In the genomic region with DNA sequence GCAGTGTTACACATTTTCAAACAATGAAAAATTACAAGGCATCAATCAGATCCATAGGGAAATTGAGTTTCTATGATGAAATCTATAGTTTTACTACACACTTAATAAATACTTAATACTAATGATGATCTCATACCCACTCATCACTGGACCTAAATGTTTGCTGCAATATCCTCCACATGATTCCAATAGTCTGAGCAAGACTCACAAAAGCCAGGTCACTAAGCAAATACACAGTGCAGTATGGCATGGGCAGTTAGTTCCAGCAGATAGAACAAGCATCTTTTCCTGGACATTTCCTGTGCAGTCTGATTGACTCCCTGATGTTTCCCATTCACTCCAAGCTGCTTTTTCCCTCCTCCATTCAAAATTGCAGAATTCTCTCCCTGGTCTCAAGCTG, we compare ENCODE assay signal across 28 cellular contexts.
"Had no signal": no experiment of that assay in that cellular context is flagged by ENCODE, and none has a peak within 500 bp of the region (broad histone marks: within the 10 kb centered on the region; RNA-seq: fewer than 3 reads in every experiment).

No MANE protein-coding gene starts in this region.

- H3K4me2 ChIP-seq: hepatocyte had no signal

- H3K4me1 Mint-ChIP-seq: activated CD4-positive, alpha-beta T cell treated with anti-CD3 and anti-CD28 coated beads, Interleukin-2, amount 10 ng/mL, durations not matched to agents 24 days and 14 days; naive thymus-derived CD8-positive, alpha-beta T cell; neural crest cell; stimulated activated effector memory CD8-positive, alpha-beta T cell treated with anti-CD3 and anti-CD28 coated beads, Interleukin-12 subunit alpha, Interleukin-12 subunit beta, amount 100 ng/mL, for 72 hours had no signal

- H3K27me3 Mint-ChIP-seq: activated CD4-positive, alpha-beta memory T cell treated with anti-CD3 and anti-CD28 coated beads for 36 hours; activated CD4-positive, alpha-beta T cell treated with anti-CD3 and anti-CD28 coated beads, Interleukin-2, amount 10 ng/mL, durations not matched to agents 24 days and 14 days; naive thymus-derived CD8-positive, alpha-beta T cell; stimulated activated naive CD8-positive, alpha-beta T cell treated with anti-CD3 and anti-CD28 coated beads, Interleukin-15, Interleukin-2, amounts not matched to agents 100 ng/mL and 50 ng/mL, for 24 hours; type B pancreatic cell had no signal

- H3K36me3 ChIP-seq: colonic mucosa, gastroesophageal sphincter, pancreas, prostate gland, sigmoid colon, thoracic aorta, vagina had no signal

- H3K79me2 ChIP-seq: hepatocyte had no signal

- H3K9me3 ChIP-seq: colonic mucosa, gastroesophageal sphincter, pancreas, prostate gland, sigmoid colon, thoracic aorta, vagina had no signal

- DNase-seq: activated CD4-positive, alpha-beta memory T cell treated with anti-CD3 and anti-CD28 coated beads for 36 hours; activated CD4-positive, alpha-beta T cell treated with anti-CD3 and anti-CD28 coated beads, Interleukin-2, amount 10 ng/mL, durations not matched to agents 24 days and 14 days; activated CD8-positive, alpha-beta memory T cell treated with anti-CD3 and anti-CD28 coated beads, Interleukin-2, amount 50 U/mL, for 4 hours; activated naive CD4-positive, alpha-beta T cell; activated T-cell treated with anti-CD3 and anti-CD28 coated beads, Interleukin-2, amount 50 U/mL, for 1 hour; anterior cingulate cortex; cerebellar nuclear complex; colonic mucosa; effector CD8-positive, alpha-beta T cell; mesenchymal stem cell; naive thymus-derived CD8-positive, alpha-beta T cell; nucleus accumbens; pancreas; sigmoid colon; small intestine; stimulated activated CD4-positive, alpha-beta T cell treated with anti-CD3 and anti-CD28 coated beads, Interleukin-4, amount 100 ng/mL, for 24 hours had no signal

- H3K27ac ChIP-seq: colonic mucosa, gastroesophageal sphincter, hepatocyte, pancreas, prostate gland, sigmoid colon, thoracic aorta, vagina, VCaP had no signal

- H3K27me3 ChIP-seq: colonic mucosa, gastroesophageal sphincter, hepatocyte, pancreas, sigmoid colon, vagina had no signal

- ATAC-seq: activated CD4-positive, CD25-positive, alpha-beta regulatory T cell treated with anti-CD3 and anti-CD28 coated beads, Interleukin-2, amount 50 U/mL, for 24 hours; activated naive CD4-positive, alpha-beta T cell treated with anti-CD3 and anti-CD28 coated beads, Interleukin-2, amount 50 U/mL, for 72 hours; gastroesophageal sphincter; naive thymus-derived CD8-positive, alpha-beta T cell; pancreas; stimulated activated effector memory CD8-positive, alpha-beta T cell treated with anti-CD3 and anti-CD28 coated beads, Interleukin-12 subunit alpha, Interleukin-12 subunit beta, amount 100 ng/mL, for 72 hours had no signal

- H3K4me1 ChIP-seq: colonic mucosa, gastroesophageal sphincter, pancreas, prostate gland, sigmoid colon, vagina had no signal

- H3K36me3 Mint-ChIP-seq: activated CD4-positive, alpha-beta memory T cell treated with anti-CD3 and anti-CD28 coated beads for 36 hours; activated naive CD4-positive, alpha-beta T cell treated with anti-CD3 and anti-CD28 coated beads, Interleukin-2, amount 50 U/mL, for 72 hours; naive thymus-derived CD8-positive, alpha-beta T cell; stimulated activated effector memory CD8-positive, alpha-beta T cell treated with anti-CD3 and anti-CD28 coated beads, Interleukin-12 subunit alpha, Interleukin-12 subunit beta, amount 100 ng/mL, for 72 hours; type B pancreatic cell had no signal

- H3K9me3 Mint-ChIP-seq: activated CD4-positive, alpha-beta memory T cell treated with anti-CD3 and anti-CD28 coated beads for 36 hours; activated CD4-positive, alpha-beta T cell treated with anti-CD3 and anti-CD28 coated beads, Interleukin-2, amount 10 ng/mL, durations not matched to agents 24 days and 14 days; stimulated activated naive CD8-positive, alpha-beta T cell treated with anti-CD3 and anti-CD28 coated beads, Interleukin-15, Interleukin-2, amounts not matched to agents 100 ng/mL and 50 ng/mL, for 24 hours; type B pancreatic cell had no signal

- H3K27ac Mint-ChIP-seq: activated CD4-positive, alpha-beta memory T cell treated with anti-CD3 and anti-CD28 coated beads for 36 hours; activated CD4-positive, alpha-beta T cell treated with anti-CD3 and anti-CD28 coated beads, Interleukin-2, amount 10 ng/mL, durations not matched to agents 24 days and 14 days; activated naive CD4-positive, alpha-beta T cell treated with anti-CD3 and anti-CD28 coated beads, Interleukin-2, amount 50 U/mL, for 72 hours; naive thymus-derived CD8-positive, alpha-beta T cell; stimulated activated effector memory CD8-positive, alpha-beta T cell treated with anti-CD3 and anti-CD28 coated beads, Interleukin-12 subunit alpha, Interleukin-12 subunit beta, amount 100 ng/mL, for 72 hours; stimulated activated naive CD8-positive, alpha-beta T cell treated with anti-CD3 and anti-CD28 coated beads, Interleukin-15, Interleukin-2, amounts not matched to agents 100 ng/mL and 50 ng/mL, for 24 hours; type B pancreatic cell had no signal

- H2AFZ ChIP-seq: hepatocyte had no signal

- H3K4me3 Mint-ChIP-seq: activated CD4-positive, alpha-beta memory T cell treated with anti-CD3 and anti-CD28 coated beads for 36 hours; activated CD4-positive, alpha-beta T cell treated with anti-CD3 and anti-CD28 coated beads, Interleukin-2, amount 10 ng/mL, durations not matched to agents 24 days and 14 days; naive thymus-derived CD8-positive, alpha-beta T cell; neural crest cell; stimulated activated effector memory CD8-positive, alpha-beta T cell treated with anti-CD3 and anti-CD28 coated beads, Interleukin-12 subunit alpha, Interleukin-12 subunit beta, amount 100 ng/mL, for 72 hours; stimulated activated naive CD8-positive, alpha-beta T cell treated with anti-CD3 and anti-CD28 coated beads, Interleukin-15, Interleukin-2, amounts not matched to agents 100 ng/mL and 50 ng/mL, for 24 hours; type B pancreatic cell had no signal

- H3K4me3 ChIP-seq: colonic mucosa, gastroesophageal sphincter, hepatocyte, pancreas, prostate gland, sigmoid colon, thoracic aorta, vagina had no signal
